Comparison of ENCODE assay signal across 14 cellular contexts in genomic region chr9:33249087-33249657, GRCh38. TPM values are rescaled to one million over a fixed set of nuclear protein-coding genes. Genes with fewer than 3 reads are reported as not detected.
DNase-seq lines count a peak whose midpoint lies in the region; ATAC-seq and TF ChIP-seq lines count a peak whose summit lies in the region.
"Had no signal": no experiment of that assay in that cellular context is flagged by ENCODE, and none has a peak within 500 bp of the region (broad histone marks: within the 10 kb centered on the region; RNA-seq: fewer than 3 reads in every experiment).

No MANE protein-coding gene starts in this region.

- no peak overlapping the region for H3K4me3 Mint-ChIP-seq in activated naive CD4-positive, alpha-beta T cell treated with anti-CD3 and anti-CD28 coated beads, Interleukin-2, amount 10 ng/mL, durations not matched to agents 7 days and 5 days
- H3K4me3 Mint-ChIP-seq in T-helper 17 cell = no peak overlapping the region

- H3K4me1 Mint-ChIP-seq in activated naive CD4-positive, alpha-beta T cell treated with anti-CD3 and anti-CD28 coated beads, Interleukin-2, amount 10 ng/mL, durations not matched to agents 7 days and 5 days = peaks cover 2% of the 10 kb centered on the region
- peaks cover 7% of the 10 kb centered on the region for H3K4me1 Mint-ChIP-seq in T-helper 17 cell

- TF ChIP-seq CTCF in spleen (IDR thresholded peaks at IDR 0.05 in 8 of 11, conservative IDR thresholded peaks at IDR 0.05 in 3 of 11) (no peak), foreskin fibroblast (IDR thresholded peaks at IDR 0.05; ENCODE audit: low read depth, low read length) (no peak)

- H3K36me3 ChIP-seq in spleen = peaks cover 0 to 66% (median 25%) of the 10 kb centered on the region in 6 donors

- peaks cover 0 to 11% (median 2%) of the 10 kb centered on the region in 6 donors for H3K4me1 ChIP-seq in spleen
- H3K4me1 ChIP-seq: pancreas had no signal

- no peak for TF ChIP-seq POLR2A in spleen (IDR thresholded peaks at IDR 0.05)

- peaks cover 18% of the 10 kb centered on the region for H3K36me3 Mint-ChIP-seq in activated naive CD4-positive, alpha-beta T cell treated with anti-CD3 and anti-CD28 coated beads, Interleukin-2, amount 10 ng/mL, durations not matched to agents 7 days and 5 days
- H3K36me3 Mint-ChIP-seq in T-helper 17 cell (ENCODE audit: low read depth) = peaks cover 18% of the 10 kb centered on the region

- H3K4me3 ChIP-seq in spleen = no peak overlapping the region
- H3K4me3 ChIP-seq in foreskin fibroblast (ENCODE audit: low read depth in 1 of 2, low read length in 2 of 2) = no peak overlapping the region
- H3K4me3 ChIP-seq: pancreas had no signal

- intact Hi-C loops in spleen (cut with DNase I; ENCODE audit: low total_unique reads) = no loop called here

- 65 to 78% (median 67%) methylated on average over 6 of the region's 6 CpGs for WGBS in spleen, 5 donors

- H3K9me3 ChIP-seq in spleen (no peaks in the 10 kb centered on the region), T-helper 17 cell (ENCODE audit: control insufficient read depth, low read length, poor library complexity, severe bottlenecking) (no peaks in the 10 kb centered on the region)
- H3K9me3 ChIP-seq: pancreas had no signal

- CTCF ChIA-PET in activated naive CD4-positive, alpha-beta T cell treated with anti-CD3 and anti-CD28 coated beads, Interleukin-2, amount 10 ng/mL, durations not matched to agents 7 days and 5 days (lab: Charles Lee) = no interaction called here

- no peaks in the 10 kb centered on the region for H3K27me3 Mint-ChIP-seq in activated naive CD4-positive, alpha-beta T cell treated with anti-CD3 and anti-CD28 coated beads, Interleukin-2, amount 10 ng/mL, durations not matched to agents 7 days and 5 days
- no peaks in the 10 kb centered on the region for H3K27me3 Mint-ChIP-seq in T-helper 17 cell

- peak overlapping the region in 2 of 8 donors; percentile 0 to 45 for H3K27ac ChIP-seq in spleen
- H3K27ac ChIP-seq: pancreas had no signal

- no peaks in the 10 kb centered on the region for H3K27me3 ChIP-seq in spleen (replicated peaks in 1 of 7)
- H3K27me3 ChIP-seq: pancreas had no signal

- peak overlapping the region; percentile 34 for H3K27ac Mint-ChIP-seq in activated naive CD4-positive, alpha-beta T cell treated with anti-CD3 and anti-CD28 coated beads, Interleukin-2, amount 10 ng/mL, durations not matched to agents 7 days and 5 days
- no peak overlapping the region for H3K27ac Mint-ChIP-seq in T-helper 17 cell

- DNase-seq in activated naive CD4-positive, alpha-beta T cell treated with anti-CD3 and anti-CD28 coated beads, Interleukin-2, amount 10 ng/mL, durations not matched to agents 7 days and 5 days = no peak
- DNase-seq in activated naive CD4-positive, alpha-beta T cell treated with anti-CD3 and anti-CD28 coated beads, Interleukin-2, amount 50 U/mL, for 16 hours = no peak
- DNase-seq in HT1080 (ENCODE audit: low read depth) (peak; percentile 29), spleen (peak; percentile 39), T-helper 17 cell (no peak), foreskin fibroblast (no peak)
- no peak for DNase-seq in activated CD4-positive, alpha-beta T cell treated with anti-CD3 and anti-CD28 coated beads for 48 hours
- DNase-seq: activated effector memory CD4-positive, alpha-beta T cell treated with Interleukin-2 at 50 U/mL for 16 hours; pancreas; stimulated activated CD4-positive, alpha-beta T cell treated with anti-CD3 and anti-CD28 coated beads, Interleukin-4, amount 100 ng/mL, for 1 hour had no signal

- H3K9me3 Mint-ChIP-seq in activated naive CD4-positive, alpha-beta T cell treated with anti-CD3 and anti-CD28 coated beads, Interleukin-2, amount 10 ng/mL, durations not matched to agents 7 days and 5 days = no peaks in the 10 kb centered on the region

- ATAC-seq in GM21786 (IDR thresholded peaks at IDR 0.05; ENCODE audit: unreplicated experiment) (peak; percentile 55), T-helper 17 cell (no peak)
- ATAC-seq: Panc1, pancreas had no signal

RNA-seq across cellular contexts. Expression of gene SPINK4, which starts 9.2 kb away (rescaled TPM):
- total RNA-seq in HT1080 (2014; rRNA removed; shearing (Covaris generic)) = not detected in 2 replicates
- polyA plus RNA-seq in HT1080 (2015; cell fraction: cytosol; rRNA removed) = not detected in 2 replicates
- polyA plus RNA-seq in HT1080 (2015; cell fraction: nucleus; rRNA removed) = not detected in 2 replicates
- not detected for total RNA-seq in spleen
- under 1 TPM in 1 of 3 donors, not detected in 2; 0.67 TPM for polyA plus RNA-seq in spleen
- not detected for total RNA-seq in T-helper 17 cell
- total RNA-seq: frontal cortex had no signal
- polyA plus RNA-seq: liver had no signal

RNA-seq across cellular contexts. Expression of gene BAG1, which starts 15.3 kb away (rescaled TPM):
- 63.3 and 65.7 TPM in 2 replicates for total RNA-seq in HT1080 (2014; rRNA removed; shearing (Covaris generic))
- polyA plus RNA-seq in HT1080 (2015; cell fraction: cytosol; rRNA removed) = 49.8 and 51.9 TPM in 2 replicates
- 23.5 and 30.6 TPM in 2 replicates for polyA plus RNA-seq in HT1080 (2015; cell fraction: nucleus; rRNA removed)
- 10 to 100 TPM; 49.9 to 91.8 (median 71.0) TPM for total RNA-seq in spleen
- polyA plus RNA-seq in spleen = 100 to 1,000 TPM in 1 of 3 donors, 10 to 100 TPM in 2; 57.3 to 102 (median 70.7) TPM
- 10 to 100 TPM; 51.6 to 62.5 TPM for total RNA-seq in T-helper 17 cell

RNA-seq across cellular contexts. Expression of gene CHMP5, which starts 15.7 kb away (rescaled TPM):
- total RNA-seq in HT1080 (2014; rRNA removed; shearing (Covaris generic)) = 86.5 and 87.5 TPM in 2 replicates
- polyA plus RNA-seq in HT1080 (2015; cell fraction: cytosol; rRNA removed) = 124 and 136 TPM in 2 replicates
- polyA plus RNA-seq in HT1080 (2015; cell fraction: nucleus; rRNA removed) = 100 and 103 TPM in 2 replicates
- total RNA-seq in spleen (10 to 100 TPM; 43.6 to 56.7 (median 52.4) TPM), T-helper 17 cell (10 to 100 TPM; 22.6 to 23.3 TPM)
- 10 to 100 TPM; 53.6 to 75.9 (median 59.0) TPM for polyA plus RNA-seq in spleen

RNA-seq across cellular contexts. Expression of gene NFX1, which starts 41.1 kb away (rescaled TPM):
- total RNA-seq in HT1080 (2014; rRNA removed; shearing (Covaris generic)) = 21.5 and 28.2 TPM in 2 replicates
- 27.2 and 32.4 TPM in 2 replicates for polyA plus RNA-seq in HT1080 (2015; cell fraction: cytosol; rRNA removed)
- 46.4 and 53.9 TPM in 2 replicates for polyA plus RNA-seq in HT1080 (2015; cell fraction: nucleus; rRNA removed)
- total RNA-seq in spleen = 10 to 100 TPM; 39.3 to 57.5 (median 46.2) TPM
- 10 to 100 TPM; 10.5 to 14.5 (median 14.5) TPM for polyA plus RNA-seq in spleen
- 10 to 100 TPM; 32.2 to 42.0 TPM for total RNA-seq in T-helper 17 cell

Comparison
In these comparisons a context has a peak if more than half of its experiments do, and no peak if none do; other contexts are left out.
1. DNase-seq: peak in HT1080 (single experiment) and spleen (single experiment); none in activated naive CD4-positive, alpha-beta T cell treated with anti-CD3 and anti-CD28 coated beads, Interleukin-2, amount 10 ng/mL, durations not matched to agents 7 days and 5 days (single experiment), activated naive CD4-positive, alpha-beta T cell treated with anti-CD3 and anti-CD28 coated beads, Interleukin-2, amount 50 U/mL, for 16 hours (single experiment), T-helper 17 cell (0 of 3), foreskin fibroblast (0 of 2) and activated CD4-positive, alpha-beta T cell treated with anti-CD3 and anti-CD28 coated beads for 48 hours (single experiment).